Comparison of ENCODE assay signal across 30 cellular contexts in the genomic region with DNA sequence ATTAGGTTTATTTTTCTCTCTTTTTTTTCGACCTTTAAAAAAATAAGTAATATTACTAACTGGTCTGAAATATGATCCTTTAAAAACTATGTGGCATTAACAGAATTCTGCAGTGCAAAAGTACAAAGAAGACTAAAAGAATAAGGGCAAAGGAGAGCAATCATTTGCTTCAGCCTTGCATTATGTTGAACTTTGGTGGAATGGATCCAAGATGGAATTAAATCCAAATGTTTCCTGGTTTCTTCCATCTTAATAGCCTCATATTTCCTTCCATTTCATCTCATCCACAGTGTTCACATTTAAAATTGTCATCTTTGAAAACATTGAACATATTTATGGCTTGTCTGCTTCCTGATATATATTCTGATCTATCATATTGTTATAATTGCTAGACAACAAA.
DNase-seq lines count a peak whose midpoint lies in the region; FAIRE-seq and TF ChIP-seq lines count a peak whose summit lies in the region.
"Had no signal": no experiment of that assay in that cellular context is flagged by ENCODE, and none has a peak within 500 bp of the region (broad histone marks: within the 10 kb centered on the region; RNA-seq: fewer than 3 reads in every experiment).

No MANE protein-coding gene starts in this region.

- intact Hi-C loops in uterus (cut with DNase I; ENCODE audit: low total_unique reads): no loop called here

- H3K27ac Mint-ChIP-seq in activated CD4-positive, alpha-beta memory T cell treated with anti-CD3 and anti-CD28 coated beads, Interleukin-2, amount 10 ng/mL, durations not matched to agents 7 days and 5 days: no peak overlapping the region
- H3K27ac Mint-ChIP-seq: activated naive CD8-positive, alpha-beta T cell treated with anti-CD3 and anti-CD28 coated beads, Interleukin-2, amount 10 ng/mL, durations not matched to agents 7 days and 5 days; CD8-positive, alpha-beta T cell; H9; natural killer cell treated with Interleukin-12 subunit alpha and Interleukin-12 subunit beta and Interleukin-15 and Interleukin-18, amount 100 ng/mL, for 72 hours; T-helper 1 cell treated with Interleukin-12 subunit alpha and Interleukin-12 subunit beta and Interleukin-4 antibody, amounts not matched to agents 30 μg/mL and 1 μg/mL, for 36 hours had no signal

- no peak for TF ChIP-seq POLR2A in uterus (IDR thresholded peaks at IDR 0.05)

- no peaks in the 10 kb centered on the region for H3K4me1 Mint-ChIP-seq in activated CD4-positive, alpha-beta memory T cell treated with anti-CD3 and anti-CD28 coated beads, Interleukin-2, amount 10 ng/mL, durations not matched to agents 7 days and 5 days
- H3K4me1 Mint-ChIP-seq: activated naive CD8-positive, alpha-beta T cell treated with anti-CD3 and anti-CD28 coated beads, Interleukin-2, amount 10 ng/mL, durations not matched to agents 7 days and 5 days had no signal

- no peak overlapping the region for H3K4me3 Mint-ChIP-seq in activated CD4-positive, alpha-beta memory T cell treated with anti-CD3 and anti-CD28 coated beads, Interleukin-2, amount 10 ng/mL, durations not matched to agents 7 days and 5 days
- H3K4me3 Mint-ChIP-seq: activated naive CD8-positive, alpha-beta T cell treated with anti-CD3 and anti-CD28 coated beads, Interleukin-2, amount 10 ng/mL, durations not matched to agents 7 days and 5 days; CD8-positive, alpha-beta T cell; H9; natural killer cell treated with Interleukin-12 subunit alpha and Interleukin-12 subunit beta and Interleukin-15 and Interleukin-18, amount 100 ng/mL, for 72 hours; T-helper 1 cell treated with Interleukin-12 subunit alpha and Interleukin-12 subunit beta and Interleukin-4 antibody, amounts not matched to agents 30 μg/mL and 1 μg/mL, for 36 hours had no signal

- H3K36me3 Mint-ChIP-seq in activated CD4-positive, alpha-beta memory T cell treated with anti-CD3 and anti-CD28 coated beads, Interleukin-2, amount 10 ng/mL, durations not matched to agents 7 days and 5 days (ENCODE audit: low read depth): no peaks in the 10 kb centered on the region
- H3K36me3 Mint-ChIP-seq: activated naive CD8-positive, alpha-beta T cell treated with anti-CD3 and anti-CD28 coated beads, Interleukin-2, amount 10 ng/mL, durations not matched to agents 7 days and 5 days; CD8-positive, alpha-beta T cell; natural killer cell treated with Interleukin-12 subunit alpha and Interleukin-12 subunit beta and Interleukin-15 and Interleukin-18, amount 100 ng/mL, for 72 hours had no signal

- H3K4me1 ChIP-seq in uterus: peaks cover 0 to 4% of the 10 kb centered on the region in 2 donors

- H3K27me3 ChIP-seq in uterus: no peaks in the 10 kb centered on the region
- H3K27me3 ChIP-seq: dorsolateral prefrontal cortex, pancreas, SJSA1, upper lobe of right lung had no signal

- CTCF ChIA-PET in activated CD4-positive, alpha-beta memory T cell treated with anti-CD3 and anti-CD28 coated beads, Interleukin-2, amount 10 ng/mL, durations not matched to agents 7 days and 5 days (lab: Charles Lee): no interaction called here

- no peaks in the 10 kb centered on the region for H3K9me3 ChIP-seq in uterus
- H3K9me3 ChIP-seq: pancreas, SJSA1, upper lobe of right lung had no signal

- peaks cover 4% of the 10 kb centered on the region for H3K27me3 Mint-ChIP-seq in activated CD4-positive, alpha-beta memory T cell treated with anti-CD3 and anti-CD28 coated beads, Interleukin-2, amount 10 ng/mL, durations not matched to agents 7 days and 5 days
- H3K27me3 Mint-ChIP-seq: activated naive CD8-positive, alpha-beta T cell treated with anti-CD3 and anti-CD28 coated beads, Interleukin-2, amount 10 ng/mL, durations not matched to agents 7 days and 5 days; natural killer cell treated with Interleukin-12 subunit alpha and Interleukin-12 subunit beta and Interleukin-15 and Interleukin-18, amount 100 ng/mL, for 72 hours had no signal

- H3K27ac ChIP-seq in 22Rv1 (peak overlapping the region; percentile 83; the same call in 1 of the 2 replicates), uterus (no peak overlapping the region)
- H3K27ac ChIP-seq: dorsolateral prefrontal cortex, pancreas, SJSA1, upper lobe of right lung had no signal

- no peaks in the 10 kb centered on the region for H3K9me3 Mint-ChIP-seq in activated CD4-positive, alpha-beta memory T cell treated with anti-CD3 and anti-CD28 coated beads, Interleukin-2, amount 10 ng/mL, durations not matched to agents 7 days and 5 days
- H3K9me3 Mint-ChIP-seq: activated naive CD8-positive, alpha-beta T cell treated with anti-CD3 and anti-CD28 coated beads, Interleukin-2, amount 10 ng/mL, durations not matched to agents 7 days and 5 days; CD8-positive, alpha-beta T cell; T-helper 1 cell treated with Interleukin-12 subunit alpha and Interleukin-12 subunit beta and Interleukin-4 antibody, amounts not matched to agents 30 μg/mL and 1 μg/mL, for 36 hours had no signal

- peak; percentile 22 for DNase-seq in LHCN-M2 (ENCODE audit: low read depth)
- peak; percentile 51 for DNase-seq in myocyte (ENCODE audit: low read depth)
- no peak for DNase-seq in activated CD4-positive, alpha-beta T cell treated with anti-CD3 and anti-CD28 coated beads for 48 hours
- DNase-seq in activated CD4-positive, alpha-beta memory T cell treated with anti-CD3 and anti-CD28 coated beads, Interleukin-2, amount 10 ng/mL, durations not matched to agents 7 days and 5 days: no peak
- DNase-seq in NCI-H2029 (lab: John Stamatoyannopoulos, UW): no peak
- no peak for DNase-seq in uterus
- DNase-seq: 8988T; activated CD4-positive, alpha-beta T cell treated with anti-CD3 and anti-CD28 coated beads for 1 hour; activated effector memory CD4-positive, alpha-beta T cell treated with anti-CD3 and anti-CD28 coated beads, Interleukin-2, amount 50 U/mL, for 16 hours; activated naive CD8-positive, alpha-beta T cell treated with anti-CD3 and anti-CD28 coated beads, Interleukin-2, amount 10 ng/mL, durations not matched to agents 7 days and 5 days; activated T-cell treated with anti-CD3 and anti-CD28 coated beads for 4 hours; CD8-positive, alpha-beta T cell; DMS 273 treated with DMSO at 0.1 percent for 48 hours; dorsolateral prefrontal cortex; H9; NCI-H1105 treated with DMSO at 0.1 percent for 48 hours; NCI-H1930; NCI-H226; pancreas; retina; small intestine; stimulated activated CD4-positive, alpha-beta T cell treated with anti-CD3 and anti-CD28 coated beads, Interleukin-2, amount 100 ng/mL, for 24 hours; substantia nigra; upper lobe of right lung had no signal

- POLR2A ChIA-PET in activated CD4-positive, alpha-beta memory T cell treated with anti-CD3 and anti-CD28 coated beads, Interleukin-2, amount 10 ng/mL, durations not matched to agents 7 days and 5 days (lab: Charles Lee): no interaction called here

- H3K4me3 ChIP-seq in uterus: no peak overlapping the region
- H3K4me3 ChIP-seq: dorsolateral prefrontal cortex, pancreas, SJSA1, upper lobe of right lung had no signal

- no peak for TF ChIP-seq CTCF in 22Rv1 (IDR thresholded peaks at IDR 0.05)
- TF ChIP-seq CTCF in uterus (IDR thresholded peaks at IDR 0.05): no peak

- FAIRE-seq in endometrium (lab: Jason Lieb, UNC): peak; percentile 88
- FAIRE-seq: keratinocyte, pancreas, small intestine had no signal

- H3K36me3 ChIP-seq in uterus: no peaks in the 10 kb centered on the region
- H3K36me3 ChIP-seq: pancreas, SJSA1, upper lobe of right lung had no signal

Comparison
In these comparisons a context has a peak if more than half of its experiments do, and no peak if none do; other contexts are left out.
1. DNase-seq: peak in LHCN-M2 (single experiment) and myocyte (single experiment); none in activated CD4-positive, alpha-beta T cell treated with anti-CD3 and anti-CD28 coated beads for 48 hours (single experiment), activated CD4-positive, alpha-beta memory T cell treated with anti-CD3 and anti-CD28 coated beads, Interleukin-2, amount 10 ng/mL, durations not matched to agents 7 days and 5 days (single experiment), NCI-H2029 (single experiment) and uterus (0 of 2).